Comparison of ENCODE assay signal across 34 cellular contexts in the genomic region with DNA sequence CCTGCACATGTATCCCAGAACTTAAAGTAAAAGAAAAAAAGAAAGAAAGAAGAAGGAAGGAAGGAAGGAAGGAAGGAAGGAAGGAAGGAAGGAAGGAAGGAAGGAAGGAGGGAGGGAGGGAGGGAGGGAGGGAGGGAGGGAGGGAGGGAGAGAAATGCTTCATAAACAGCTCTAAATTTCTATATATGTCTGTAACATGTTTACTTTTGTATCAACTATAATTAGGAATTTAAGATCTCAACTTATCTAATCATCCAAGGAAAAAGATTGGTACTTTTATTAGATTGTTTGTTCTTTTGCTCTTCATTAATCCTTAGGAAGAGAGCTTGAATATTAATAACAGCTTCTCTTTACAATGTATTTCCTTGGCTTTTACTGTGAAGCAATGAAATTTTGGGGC.
"Had no signal": no experiment of that assay in that cellular context is flagged by ENCODE, and none has a peak within 500 bp of the region (broad histone marks: within the 10 kb centered on the region; RNA-seq: fewer than 3 reads in every experiment).

No MANE protein-coding gene starts in this region.

- H3K4me3 ChIP-seq: MG63 had no signal

- H3K27me3 ChIP-seq: MG63 had no signal

- H3K9me3 ChIP-seq: MG63 had no signal

- DNase-seq: Karpas-422, Kasumi-1, MG63, MM.1S, MV-4-11, NCI-H1048, NCI-H1092, NCI-H1092 treated with DMSO at 0.1 percent for 48 hours, NCI-H1105, NCI-H1105 treated with DMSO at 0.1 percent for 48 hours, NCI-H1417, NCI-H1417 treated with DMSO at 0.1 percent for 48 hours, NCI-H1436, NCI-H1436 treated with DMSO at 0.1 percent for 48 hours, NCI-H146, NCI-H1694, NCI-H1694 treated with DMSO at 0.1 percent for 48 hours, NCI-H187, NCI-H187 treated with DMSO at 0.1 percent for 48 hours, NCI-H1930, NCI-H2029, NCI-H2029 treated with DMSO at 0.1 percent for 48 hours, NCI-H2081, NCI-H2081 treated with DMSO at 0.1 percent for 48 hours, NCI-H2107, NCI-H2171 treated with DMSO at 0.1 percent for 48 hours, NCI-H2227 treated with DMSO at 0.1 percent for 48 hours, NCI-H226, NCI-H345, NCI-H446, NCI-H446 treated with DMSO at 0.1 percent for 48 hours, NCI-H510A, NCI-H510A treated with DMSO at 0.1 percent for 48 hours, NCI-H524 had no signal

- H3K36me3 ChIP-seq: MG63 had no signal
